19 cellular contexts compared by ENCODE assay signal in genomic region chr11:30113326-30113873, GRCh38.
DNase-seq lines count a peak whose midpoint lies in the region; ATAC-seq, FAIRE-seq and TF ChIP-seq lines count a peak whose summit lies in the region.
"Had no signal": no experiment of that assay in that cellular context is flagged by ENCODE, and none has a peak within 500 bp of the region (broad histone marks: within the 10 kb centered on the region; RNA-seq: fewer than 3 reads in every experiment).

No MANE protein-coding gene starts in this region.

- H3K9me3 Mint-ChIP-seq in progenitor cell of endocrine pancreas (ENCODE audit: low read depth) = no peaks in the 10 kb centered on the region
- H3K9me3 Mint-ChIP-seq: CD8-positive, alpha-beta memory T cell; GM23338 had no signal

- H3K4me3 ChIP-seq in bronchial epithelial cell (ENCODE audit: low read depth, low read length) (no peak overlapping the region), left lung (no peak overlapping the region), thyroid gland (replicated peaks in 1 of 3) (no peak overlapping the region)
- H3K4me3 ChIP-seq: BLaER1, GM12878, GM23338 had no signal

- no peak for TF ChIP-seq POLR2A in thyroid gland (IDR thresholded peaks at IDR 0.05)

- H3K9me3 ChIP-seq in left lung = no peaks in the 10 kb centered on the region
- H3K9me3 ChIP-seq in thyroid gland = no peaks in the 10 kb centered on the region
- H3K9me3 ChIP-seq: BLaER1, Caco-2 had no signal

- H3K27me3 ChIP-seq in bronchial epithelial cell (ENCODE audit: control insufficient read depth, insufficient read depth, low read length) = no peaks in the 10 kb centered on the region
- no peaks in the 10 kb centered on the region for H3K27me3 ChIP-seq in left lung
- H3K27me3 ChIP-seq in thyroid gland = no peaks in the 10 kb centered on the region
- H3K27me3 ChIP-seq: BLaER1 had no signal

- H3K4me3 Mint-ChIP-seq in progenitor cell of endocrine pancreas (ENCODE audit: low read depth) = no peak overlapping the region
- H3K4me3 Mint-ChIP-seq: CD8-positive, alpha-beta memory T cell; GM23338 had no signal

- DNase-seq in DMS53 (lab: John Stamatoyannopoulos, UW) (peak; percentile 28), DMS53 treated with DMSO at 0.1 percent for 48 hours (lab: John Stamatoyannopoulos, UW; ENCODE audit: unreplicated experiment) (no peak), bronchial epithelial cell (ENCODE audit: low read depth) (peak; percentile 27), left lung (peak in 1 of 2 donors; percentile 34), thyroid gland (peak; percentile 28 to 60), NCI-H2081 (lab: John Stamatoyannopoulos, UW) (no peak), progenitor cell of endocrine pancreas (ENCODE audit: low spot score, unreplicated experiment) (no peak), medulla oblongata (ENCODE audit: extremely low spot score) (no peak)
- DNase-seq: AML-193; Caco-2; CD8-positive, alpha-beta memory T cell; DMS79; H7 had no signal

- H3K36me3 ChIP-seq in bronchial epithelial cell (ENCODE audit: control insufficient read depth, insufficient read depth, low read length) = no peaks in the 10 kb centered on the region
- no peaks in the 10 kb centered on the region for H3K36me3 ChIP-seq in left lung
- no peaks in the 10 kb centered on the region for H3K36me3 ChIP-seq in thyroid gland
- H3K36me3 ChIP-seq: BLaER1 had no signal

- no peak for FAIRE-seq in bronchial epithelial cell (lab: Jason Lieb, UNC)
- FAIRE-seq: GM12878, GM18507, HTR-8/SVneo had no signal

- TF ChIP-seq CTCF in bronchial epithelial cell (IDR thresholded peaks at IDR 0.05; ENCODE audit: insufficient read depth, low read length, severe bottlenecking) (no peak), left lung (IDR thresholded peaks at IDR 0.05) (no peak), thyroid gland (IDR thresholded peaks at IDR 0.05) (no peak), progenitor cell of endocrine pancreas (IDR thresholded peaks at IDR 0.05; ENCODE audit: unreplicated experiment) (no peak)

- H3K27me3 Mint-ChIP-seq in progenitor cell of endocrine pancreas = no peaks in the 10 kb centered on the region

- no peaks in the 10 kb centered on the region for H3K36me3 Mint-ChIP-seq in progenitor cell of endocrine pancreas (ENCODE audit: insufficient read depth)
- H3K36me3 Mint-ChIP-seq: CD8-positive, alpha-beta memory T cell had no signal

- ATAC-seq in left lung = peak; percentile 64
- ATAC-seq: GM12878, GM23338 had no signal

- WGBS in thyroid gland, 2 donors = 33 to 37% methylated on average over 2 of the region's 2 CpGs

- intact Hi-C loops in left lung (cut with DNase I) = no loop called here
- intact Hi-C loops in thyroid gland (cut with DNase I) = no loop called here

- H3K27ac Mint-ChIP-seq in progenitor cell of endocrine pancreas = no peak overlapping the region
- H3K27ac Mint-ChIP-seq: CD8-positive, alpha-beta memory T cell; GM23338 had no signal

- H3K4me1 Mint-ChIP-seq in progenitor cell of endocrine pancreas (ENCODE audit: low read depth) = no peaks in the 10 kb centered on the region
- H3K4me1 Mint-ChIP-seq: CD8-positive, alpha-beta memory T cell; GM23338 had no signal

- H3K4me1 ChIP-seq in left lung (no peaks in the 10 kb centered on the region), thyroid gland (no peaks in the 10 kb centered on the region)
- H3K4me1 ChIP-seq: BLaER1, Caco-2 had no signal

- H3K27ac ChIP-seq in left lung (no peak overlapping the region), thyroid gland (no peak overlapping the region)
- H3K27ac ChIP-seq: 22Rv1, BLaER1 had no signal

Comparison
In these comparisons a context has a peak if more than half of its experiments do, and no peak if none do; other contexts are left out.
1. DNase-seq: peak in DMS53 (single experiment), bronchial epithelial cell (single experiment) and thyroid gland (2 of 2); none in DMS53 treated with DMSO at 0.1 percent for 48 hours (single experiment), NCI-H2081 (0 of 2), progenitor cell of endocrine pancreas (single experiment) and medulla oblongata (single experiment).